ENCODE assay signal across 24 cellular contexts in the genomic region with DNA sequence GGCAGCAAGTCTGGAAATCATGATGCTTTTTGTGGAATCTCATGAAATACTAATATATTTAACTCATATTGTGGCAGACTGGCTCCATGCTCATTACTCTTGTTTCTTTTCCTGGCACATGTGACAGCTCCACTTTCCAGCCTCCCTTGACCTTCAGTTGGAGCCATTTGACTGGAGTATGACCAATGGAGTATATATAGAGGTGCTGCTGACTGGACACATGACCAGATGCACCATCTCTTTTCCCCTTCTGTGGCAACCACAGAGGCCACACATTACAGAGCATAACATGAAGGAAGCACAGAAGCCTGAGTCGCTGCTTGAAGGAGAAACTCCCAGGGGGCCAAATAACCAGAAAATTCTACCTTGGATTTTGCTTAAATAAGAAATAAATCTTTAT.
"Had no signal": no experiment of that assay in that cellular context is flagged by ENCODE, and none has a peak within 500 bp of the region (broad histone marks: within the 10 kb centered on the region; RNA-seq: fewer than 3 reads in every experiment).

No MANE protein-coding gene starts in this region.

- H3K4me1 ChIP-seq: esophagus squamous epithelium, lower lobe of right lung, pancreas, suprapubic skin, transverse colon, upper lobe of right lung, uterus had no signal

- FAIRE-seq: frontal cortex, islet of Langerhans, pancreas had no signal

- H3K4me2 ChIP-seq: smooth muscle cell had no signal

- DNase-seq: effector memory CD4-positive, alpha-beta T cell; esophagus squamous epithelium; left ventricle myocardium superior; lower lobe of right lung; naive B cell; pancreas; retina; right lobe of liver; stimulated activated CD4-positive, alpha-beta T cell treated with anti-CD3 and anti-CD28 coated beads, Interleukin-12 subunit alpha, Interleukin-12 subunit beta, amount 100 ng/mL, for 4 hours; stimulated activated CD4-positive, alpha-beta T cell treated with anti-CD3 and anti-CD28 coated beads, Interleukin-1b, Interleukin-23, amount 100 ng/mL, for 48 hours; stimulated activated CD4-positive, alpha-beta T cell treated with anti-CD3 and anti-CD28 coated beads, Interleukin-4, amount 100 ng/mL, for 1 hour; stimulated activated CD8-positive, alpha-beta memory T cell treated with anti-CD3 and anti-CD28 coated beads, Interleukin-4, amount 100 ng/mL, for 48 hours; stimulated activated naive CD4-positive, alpha-beta T cell; stimulated activated naive CD8-positive, alpha-beta T cell treated with anti-CD3 and anti-CD28 coated beads, Interleukin-15, amount 100 ng/mL, for 72 hours; transverse colon; upper lobe of right lung; uterus had no signal

- H3K4me3 ChIP-seq: coronary artery, esophagus squamous epithelium, lower lobe of right lung, pancreas, right lobe of liver, smooth muscle cell, suprapubic skin, transverse colon, upper lobe of right lung, uterus had no signal

- H3K9me3 ChIP-seq: esophagus squamous epithelium, lower lobe of right lung, pancreas, right lobe of liver, suprapubic skin, transverse colon, upper lobe of right lung, uterus had no signal

- H3K27me3 ChIP-seq: esophagus squamous epithelium, neutrophil, pancreas, right lobe of liver, suprapubic skin, transverse colon, upper lobe of right lung, uterus had no signal

- ATAC-seq: left ventricle myocardium superior; lower lobe of right lung; natural killer cell treated with Interleukin-12 subunit alpha and Interleukin-12 subunit beta and Interleukin-15 and Interleukin-18, amount 100 ng/mL, for 72 hours; pancreas; right lobe of liver; stimulated activated naive CD8-positive, alpha-beta T cell treated with anti-CD3 and anti-CD28 coated beads, Interleukin-15, amount 100 ng/mL, for 72 hours; upper lobe of right lung had no signal

- H3K27ac ChIP-seq: coronary artery, esophagus squamous epithelium, lower lobe of right lung, neutrophil, pancreas, right lobe of liver, suprapubic skin, transverse colon, upper lobe of right lung, uterus had no signal

- H3K36me3 ChIP-seq: esophagus squamous epithelium, lower lobe of right lung, neutrophil, pancreas, right lobe of liver, suprapubic skin, transverse colon, upper lobe of right lung, uterus had no signal
